12 cellular contexts compared by ENCODE assay signal in genomic region chr1:184836934-184837698, GRCh38.
DNase-seq lines count a peak whose midpoint lies in the region; ATAC-seq and TF ChIP-seq lines count a peak whose summit lies in the region.
"Had no signal": no experiment of that assay in that cellular context is flagged by ENCODE, and none has a peak within 500 bp of the region (broad histone marks: within the 10 kb centered on the region; RNA-seq: fewer than 3 reads in every experiment).

No MANE protein-coding gene starts in this region.

- TF ChIP-seq CTCF in thoracic aorta (IDR thresholded peaks at IDR 0.05) (no peak), right lobe of liver (IDR thresholded peaks at IDR 0.05) (no peak)

- H3K36me3 ChIP-seq in thoracic aorta: no peaks in the 10 kb centered on the region
- H3K36me3 ChIP-seq in right lobe of liver: no peaks in the 10 kb centered on the region

- no peaks in the 10 kb centered on the region for H3K9me3 ChIP-seq in thoracic aorta
- no peaks in the 10 kb centered on the region for H3K9me3 ChIP-seq in right lobe of liver

- no peak for TF ChIP-seq POLR2A in right lobe of liver (IDR thresholded peaks at IDR 0.05)

- peak; percentile 65 for ATAC-seq in GM21529 (IDR thresholded peaks at IDR 0.05; ENCODE audit: unreplicated experiment)
- peak; percentile 10 to 20 for ATAC-seq in left cardiac atrium
- ATAC-seq in thoracic aorta (ENCODE audit: insufficient number of reproducible peaks, low FRiP score, low read depth): no peak
- no peak for ATAC-seq in right lobe of liver
- ATAC-seq: activated CD8-positive, alpha-beta T cell treated with anti-CD3 and anti-CD28 coated beads for 36 hours; stimulated activated naive CD8-positive, alpha-beta T cell treated with anti-CD3 and anti-CD28 coated beads, Interleukin-15, Interleukin-2, amounts not matched to agents 100 U/mL and 50 U/mL, for 24 hours had no signal

- WGBS in right lobe of liver (ENCODE audit: insufficient coverage, low coverage, low lambda C conversion rate, missing lambda C conversion rate): 63% methylated on average over 3 of the region's 4 CpGs

- H3K27ac ChIP-seq in thoracic aorta: peak overlapping the region; percentile 68 to 80
- no peak overlapping the region for H3K27ac ChIP-seq in right lobe of liver

- DNase-seq in NCI-H526 (lab: John Stamatoyannopoulos, UW): peak; percentile 87 to 91
- no peak for DNase-seq in left cardiac atrium
- DNase-seq in thoracic aorta (ENCODE audit: low spot score): no peak
- DNase-seq in right lobe of liver: no peak
- DNase-seq in HuH-7.5 (ENCODE audit: low spot score): no peak
- no peak for DNase-seq in NCI-H1092 (lab: John Stamatoyannopoulos, UW)
- DNase-seq: activated CD8-positive, alpha-beta T cell treated with anti-CD3 and anti-CD28 coated beads for 36 hours; activated naive CD4-positive, alpha-beta T cell treated with Interleukin-2 at 50 U/mL for 16 hours; nucleus accumbens; stimulated activated CD4-positive, alpha-beta T cell treated with anti-CD3 and anti-CD28 coated beads, Interleukin-2, amount 100 ng/mL, for 48 hours; stimulated activated naive CD8-positive, alpha-beta T cell treated with anti-CD3 and anti-CD28 coated beads, Interleukin-15, Interleukin-2, amounts not matched to agents 100 U/mL and 50 U/mL, for 24 hours had no signal

- H3K4me3 ChIP-seq in thoracic aorta (no peak overlapping the region), right lobe of liver (no peak overlapping the region)

- intact Hi-C loops in left cardiac atrium (cut with DNase I) (no loop called here), right lobe of liver (cut with DNase I) (no loop called here)

- H3K27me3 ChIP-seq in thoracic aorta (replicated peaks; ENCODE audit: insufficient read depth): no peaks in the 10 kb centered on the region
- H3K27me3 ChIP-seq in right lobe of liver: no peaks in the 10 kb centered on the region

- H3K4me1 ChIP-seq in thoracic aorta (ENCODE audit: control insufficient read depth in 1 of 2, low read depth in 2 of 2) (peaks cover 34 to 46% of the 10 kb centered on the region in 2 donors), right lobe of liver (no peaks in the 10 kb centered on the region)

Comparison
In these comparisons a context has a peak if more than half of its experiments do, and no peak if none do; other contexts are left out.
1. ATAC-seq: peak in GM21529 (single experiment) and left cardiac atrium (2 of 2); none in thoracic aorta (single experiment) and right lobe of liver (0 of 4).
2. DNase-seq: peak in NCI-H526 (2 of 2); none in left cardiac atrium (single experiment), thoracic aorta (single experiment), right lobe of liver (0 of 3), HuH-7.5 (single experiment) and NCI-H1092 (single experiment).
3. H3K27ac ChIP-seq: peak in thoracic aorta (2 of 2); none in right lobe of liver (0 of 3).